1 cellular context compared by ENCODE assay signal in the genomic region with DNA sequence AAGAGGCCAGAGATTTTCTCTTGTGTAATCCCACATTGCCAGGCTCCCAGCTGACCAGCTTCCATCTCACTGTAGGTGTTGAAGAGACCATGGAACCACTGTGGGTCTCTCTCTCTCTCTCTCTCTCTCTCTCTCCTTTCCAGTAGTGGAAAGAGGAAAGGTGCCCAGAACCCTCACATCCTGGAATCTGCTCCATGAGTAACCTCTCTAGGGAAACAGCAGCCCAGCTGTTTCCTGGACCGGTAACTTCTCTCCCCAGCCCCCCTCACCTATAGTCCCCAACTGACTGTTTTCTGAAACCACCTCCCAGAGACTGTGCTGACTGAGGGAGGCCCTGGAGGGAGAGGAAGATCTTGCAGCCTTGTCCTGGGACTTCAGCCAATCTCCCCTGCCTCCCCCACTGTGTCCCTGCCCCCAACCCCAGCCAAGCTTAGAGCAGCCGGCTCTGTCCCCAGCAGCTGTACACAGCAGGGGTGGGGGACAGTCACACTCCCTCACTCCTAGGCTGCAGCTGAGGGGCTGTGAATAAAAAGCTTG.
TF ChIP-seq lines count a peak whose summit lies in the region.

No MANE protein-coding gene starts in this region.

TF ChIP-seq in K562, 482 proteins besides CTCF, POLR2A, EP300 and RAD21:
- TF ChIP-seq SMARCA5 (IDR thresholded peaks at IDR 0.05), result no peak
- TF ChIP-seq NFIC (IDR thresholded peaks at IDR 0.05), result peak; percentile 48; the same call in 1 of the 2 replicates
TF ChIP-seq in K562: peak in this region for 1.
